In the genomic region with DNA sequence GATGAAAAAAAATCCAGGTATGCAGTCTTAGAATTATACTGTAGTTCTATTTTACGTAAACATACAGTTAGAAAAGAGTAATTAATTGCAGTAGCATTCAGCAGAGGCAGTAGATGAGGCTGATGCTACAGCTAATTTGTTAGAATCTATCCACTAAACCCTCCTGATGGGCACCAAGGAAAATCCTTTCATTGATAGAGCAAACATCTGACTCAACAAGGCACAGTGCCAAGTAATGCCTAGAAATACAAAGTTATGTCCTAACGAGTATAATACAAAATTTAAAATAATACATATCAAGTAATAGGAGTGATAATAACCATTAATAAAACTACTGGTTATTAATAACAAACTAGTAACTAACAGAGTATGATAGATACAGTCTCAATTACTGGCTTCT, we compare ENCODE assay signal across 15 cellular contexts. TPM values are rescaled to one million over a fixed set of nuclear protein-coding genes. Genes with fewer than 3 reads are reported as not detected.
DNase-seq lines count a peak whose midpoint lies in the region; ATAC-seq and TF ChIP-seq lines count a peak whose summit lies in the region.
"Had no signal": no experiment of that assay in that cellular context is flagged by ENCODE, and none has a peak within 500 bp of the region (broad histone marks: within the 10 kb centered on the region; RNA-seq: fewer than 3 reads in every experiment).

No MANE protein-coding gene starts in this region.

- 81% methylated on average over 2 of the region's 2 CpGs for WGBS in GM23248 (ENCODE audit: low coverage in 1 of 2, low lambda C conversion rate in 2 of 2, missing lambda C conversion rate in 2 of 2), 2 experiments
- WGBS in mesenchymal stem cell, result no CpG with 5 or more reads among the region's 2 CpGs
- WGBS in lower leg skin, 2 donors, result 70 to 73% methylated on average over 2 of the region's 2 CpGs

- no TSS peak for BruUV-seq in PC-3 (replicated peaks; lab: Mats Ljungman, UMichigan)

- no peak overlapping the region for H3K18ac ChIP-seq in mesenchymal stem cell (ENCODE audit: low read depth in 1 of 2, low read length in 2 of 2)

- H2BK15ac ChIP-seq in mesenchymal stem cell (ENCODE audit: low read depth, poor library complexity, severe bottlenecking), result no peak overlapping the region

- no peak for TF ChIP-seq POLR2A in lower leg skin (IDR thresholded peaks at IDR 0.05)

- ATAC-seq in PC-3, result peak; percentile 39
- no peak for ATAC-seq in GM18868 (IDR thresholded peaks at IDR 0.05; ENCODE audit: unreplicated experiment)
- ATAC-seq: HepG2 had no signal

- in situ Hi-C loops in GM23248 (cut with MboI), result no loop called here

- H3F3A ChIP-seq in GM23248 (ENCODE audit: insufficient read depth) (peaks cover 67% of the 10 kb centered on the region), PC-3 (ENCODE audit: low read length, unreplicated experiment) (no peaks in the 10 kb centered on the region)

- H3K23ac ChIP-seq in mesenchymal stem cell (ENCODE audit: low read length in 2 of 2), result no peak overlapping the region

- H3K4me2 ChIP-seq in GM23248 (ENCODE audit: unreplicated experiment) (no peak overlapping the region), PC-3 (ENCODE audit: low read length) (no peak overlapping the region), mesenchymal stem cell (ENCODE audit: low read length, poor library complexity, severe bottlenecking) (no peak overlapping the region)

- H3K4ac ChIP-seq in mesenchymal stem cell (ENCODE audit: low read depth in 1 of 2, low read length in 2 of 2), result no peak overlapping the region

- H3K4me3 ChIP-seq in GM23248, result no peak overlapping the region
- no peak overlapping the region for H3K4me3 ChIP-seq in PC-3 (ENCODE audit: low read length)
- no peak overlapping the region for H3K4me3 ChIP-seq in epithelial cell of esophagus (ENCODE audit: low read length)
- no peak overlapping the region for H3K4me3 ChIP-seq in mesenchymal stem cell (ENCODE audit: insufficient read depth in 1 of 2, low read depth in 1 of 2, low read length in 2 of 2)
- H3K4me3 ChIP-seq in lower leg skin (ENCODE audit: low read depth, poor library complexity, severe bottlenecking), result no peak overlapping the region

- H3K27me3 ChIP-seq in GM23248 (replicated peaks; ENCODE audit: insufficient read depth) (no peaks in the 10 kb centered on the region), PC-3 (ENCODE audit: low read length) (no peaks in the 10 kb centered on the region), mesenchymal stem cell (ENCODE audit: control insufficient read depth in 1 of 2, insufficient read depth in 1 of 2, low read length in 2 of 2) (no peaks in the 10 kb centered on the region)
- H3K27me3 ChIP-seq: BE2C had no signal

- no peak overlapping the region for H2BK120ac ChIP-seq in mesenchymal stem cell (ENCODE audit: low read depth, low read length)

- no peaks in the 10 kb centered on the region for H3K79me2 ChIP-seq in GM23248 (ENCODE audit: insufficient read depth)
- 0 out of 2 replicates have a peak, but pooled peaks cover 5% of the 10 kb centered on the region for H3K79me2 ChIP-seq in PC-3 (ENCODE audit: low read length)

- DNase-seq in GM23248, result peak; percentile 24
- DNase-seq in PC-3, result peak; percentile 63
- DNase-seq in epithelial cell of esophagus (ENCODE audit: low read depth), result peak; percentile 50
- DNase-seq in mesenchymal stem cell, result no peak
- no peak for DNase-seq in CD1c-positive myeloid dendritic cell (ENCODE audit: extremely low spot score)
- no peak for DNase-seq in lower leg skin (ENCODE audit: low spot score in 2 of 2)
- DNase-seq: ACHN; BE2C; C1 segment of cervical spinal cord; Caco-2; CD4-positive, alpha-beta T cell; GDM1; H9 had no signal

- no peak overlapping the region for H3K27ac ChIP-seq in GM23248
- no peak overlapping the region for H3K27ac ChIP-seq in PC-3 (ENCODE audit: low read length)
- peak overlapping the region; percentile 88 for H3K27ac ChIP-seq in mesenchymal stem cell (ENCODE audit: low read length, poor library complexity, severe bottlenecking)

- H4K91ac ChIP-seq in mesenchymal stem cell (ENCODE audit: low read length), result no peak overlapping the region

- H3K36me3 ChIP-seq in GM23248 (ENCODE audit: low read depth) (peaks cover 30% of the 10 kb centered on the region; the same call in 1 of the 2 replicates), PC-3 (ENCODE audit: low read depth, low read length) (peaks cover 30% of the 10 kb centered on the region), mesenchymal stem cell (ENCODE audit: control insufficient read depth in 1 of 2, insufficient read depth in 2 of 2, low read depth in 1 of 2, low read length in 2 of 2) (peaks cover 4 to 78% of the 10 kb centered on the region in 2 experiments)

- peaks cover 14% of the 10 kb centered on the region; the same call in 1 of the 2 replicates for H3K4me1 ChIP-seq in GM23248 (ENCODE audit: insufficient read depth)
- H3K4me1 ChIP-seq in PC-3 (ENCODE audit: insufficient read depth, low read length), result no peaks in the 10 kb centered on the region
- H3K4me1 ChIP-seq in mesenchymal stem cell (ENCODE audit: control insufficient read depth, insufficient read depth, low read depth, low read length), result peaks cover 4% of the 10 kb centered on the region
- H3K4me1 ChIP-seq: BE2C had no signal

- no peaks in the 10 kb centered on the region for H3K9me3 ChIP-seq in GM23248 (ENCODE audit: low read depth)
- no peaks in the 10 kb centered on the region for H3K9me3 ChIP-seq in PC-3 (ENCODE audit: low read length)
- no peaks in the 10 kb centered on the region for H3K9me3 ChIP-seq in mesenchymal stem cell (ENCODE audit: control insufficient read depth, low read length)
- H3K9me3 ChIP-seq: BE2C, Caco-2 had no signal

- H3K9ac ChIP-seq in GM23248 (no peak overlapping the region), PC-3 (ENCODE audit: low read length) (no peak overlapping the region), mesenchymal stem cell (ENCODE audit: low read length) (no peak overlapping the region)

- TF ChIP-seq CTCF in PC-3 (conservative IDR thresholded peaks at IDR 0.05; ENCODE audit: low read depth, low read length) (no peak), epithelial cell of esophagus (IDR thresholded peaks at IDR 0.05; ENCODE audit: insufficient read depth, low read depth, low read length, missing control alignments) (no peak), lower leg skin (IDR thresholded peaks at IDR 0.05) (no peak)

- peaks cover 11% of the 10 kb centered on the region for H3K79me1 ChIP-seq in mesenchymal stem cell (replicated peaks; ENCODE audit: low read length, poor library complexity, severe bottlenecking)

- no peak overlapping the region for H3K14ac ChIP-seq in mesenchymal stem cell (ENCODE audit: low read length in 2 of 2)

- H3K9me2 ChIP-seq in GM23248 (ENCODE audit: insufficient read depth), result no peaks in the 10 kb centered on the region
- H3K9me2 ChIP-seq in PC-3 (replicated peaks; ENCODE audit: low read length), result no peaks in the 10 kb centered on the region

- no peak overlapping the region for H2BK5ac ChIP-seq in mesenchymal stem cell (ENCODE audit: low read depth, low read length, poor library complexity, severe bottlenecking)

- no peaks in the 10 kb centered on the region for H4K20me1 ChIP-seq in GM23248 (ENCODE audit: insufficient read depth)
- no peaks in the 10 kb centered on the region for H4K20me1 ChIP-seq in PC-3 (ENCODE audit: low read length)

- no peak overlapping the region for H2AK5ac ChIP-seq in mesenchymal stem cell (ENCODE audit: low read length, severe bottlenecking)

- H4K8ac ChIP-seq in mesenchymal stem cell (ENCODE audit: low read length), result no peak overlapping the region

- intact Hi-C loops in PC-3 (cut with micrococcal nuclease), result no loop called here
- intact Hi-C loops in lower leg skin (cut with DNase I; ENCODE audit: low total_unique reads), result no loop called here

- POLR2A ChIA-PET in PC-3 (lab: Charles Lee; ENCODE audit: unreplicated experiment), result no interaction called here

- no peak overlapping the region for H2BK12ac ChIP-seq in mesenchymal stem cell (ENCODE audit: low read length in 2 of 2)

- H2AFZ ChIP-seq in GM23248 (no peak overlapping the region), PC-3 (ENCODE audit: low read length) (no peak overlapping the region), mesenchymal stem cell (ENCODE audit: low read depth, low read length) (no peak overlapping the region)

- CTCF ChIA-PET in PC-3 (lab: Charles Lee), result no interaction called here

RNA-seq across cellular contexts. Expression of a gene that starts 9.0 kb away (rescaled TPM):
- 48.1 and 55.9 TPM in 2 replicates for total RNA-seq in GM23248 (2014; rRNA removed; shearing (Covaris generic))
- polyA plus RNA-seq in GM23248 (2016; fragmentation: Nextera tagmentation; extraction: Ambion mirVana), result 80.5 and 83.7 TPM in 2 replicates
- total RNA-seq in PC-3 (2014; rRNA removed) (26.5 and 29.1 TPM in 2 replicates), lower leg skin (10 to 100 TPM; 12.1 to 23.3 (median 17.6) TPM)
- 38.0 TPM for polyA plus RNA-seq in mesenchymal stem cell (2013, experiment 1 of 2)
- polyA plus RNA-seq in mesenchymal stem cell (2013, experiment 2 of 2), result 38.0 TPM

Comparison
In these comparisons a context has a peak if more than half of its experiments do, and no peak if none do; other contexts are left out.
1. DNase-seq: peak in GM23248 (single experiment), PC-3 (single experiment) and epithelial cell of esophagus (single experiment); none in mesenchymal stem cell (single experiment), CD1c-positive myeloid dendritic cell (single experiment) and lower leg skin (0 of 2).